4 cellular contexts compared by ENCODE assay signal in genomic region chr6:157769776-157770430, GRCh38.
TF ChIP-seq lines count a peak whose summit lies in the region.

No MANE protein-coding gene starts in this region.

TF ChIP-seq in SK-N-SH, 30 proteins besides CTCF, POLR2A, EP300 and RAD21:
- no peak for TF ChIP-seq POLR2AphosphoS5 (IDR thresholded peaks at IDR 0.05; ENCODE audit: low read depth, low read length)
- TF ChIP-seq GATA2 (CRISPR knock-in tag; IDR thresholded peaks at IDR 0.05): no peak
- TF ChIP-seq TEAD4 (IDR thresholded peaks at IDR 0.05; ENCODE audit: borderline replicate concordance, insufficient read depth): no peak
- TF ChIP-seq REST (IDR thresholded peaks at IDR 0.05; ENCODE audit: low read depth, low read length): no peak
- TF ChIP-seq RXRA (IDR thresholded peaks at IDR 0.05; ENCODE audit: borderline replicate concordance, low read depth): no peak
- no peak for TF ChIP-seq ZBTB33 (IDR thresholded peaks at IDR 0.05; ENCODE audit: borderline replicate concordance, low read depth)
- no peak for TF ChIP-seq TCF12 (IDR thresholded peaks at IDR 0.05)
TF ChIP-seq in SK-N-SH: peak in this region for 0.

TF ChIP-seq in SK-N-SH treated with all-trans-retinoic acid at 6 μM for 48 hours, 23 proteins besides CTCF, POLR2A, EP300 and RAD21:
- TF ChIP-seq GLIS3 (CRISPR knock-in tag; IDR thresholded peaks at IDR 0.05): no peak

TF ChIP-seq in IMR-90, 13 proteins besides CTCF, POLR2A, EP300 and RAD21:
- no peak for TF ChIP-seq FOS (IDR thresholded peaks at IDR 0.05; ENCODE audit: low read depth, low read length)
- TF ChIP-seq CEBPB (IDR thresholded peaks at IDR 0.05; ENCODE audit: low read depth, low read length): no peak
- TF ChIP-seq NFE2L2 (IDR thresholded peaks at IDR 0.05; ENCODE audit: low read depth, low read length): no peak
- TF ChIP-seq BHLHE40 (IDR thresholded peaks at IDR 0.05; ENCODE audit: low read depth, low read length): no peak
- no peak for TF ChIP-seq MAFK (IDR thresholded peaks at IDR 0.05; ENCODE audit: low read depth, low read length)
- no peak for TF ChIP-seq RCOR1 (IDR thresholded peaks at IDR 0.05; ENCODE audit: insufficient replicate concordance, low read length)
- TF ChIP-seq ELK1 (IDR thresholded peaks at IDR 0.05; ENCODE audit: borderline replicate concordance, low read depth, low read length): no peak
- TF ChIP-seq CHD1 (IDR thresholded peaks at IDR 0.05; ENCODE audit: low read depth, low read length): no peak
- no peak for TF ChIP-seq RFX5 (IDR thresholded peaks at IDR 0.05; ENCODE audit: low read depth, low read length)
- no peak for TF ChIP-seq SMC3 (IDR thresholded peaks at IDR 0.05; ENCODE audit: low read depth, low read length)
- TF ChIP-seq MXI1 (IDR thresholded peaks at IDR 0.05; ENCODE audit: borderline replicate concordance, low read depth, low read length): no peak
- no peak for TF ChIP-seq USF2 (IDR thresholded peaks at IDR 0.05; ENCODE audit: low read depth, low read length)
- TF ChIP-seq MAZ (IDR thresholded peaks at IDR 0.05; ENCODE audit: borderline replicate concordance, low read depth, low read length): no peak

TF ChIP-seq in GM12878, 131 proteins besides CTCF, POLR2A, EP300 and RAD21:
- no peak for TF ChIP-seq ZBED1 (IDR thresholded peaks at IDR 0.05; ENCODE audit: borderline replicate concordance)
- no peak for TF ChIP-seq ATF7 (IDR thresholded peaks at IDR 0.05; ENCODE audit: low read depth)
- no peak for TF ChIP-seq WRNIP1 (IDR thresholded peaks at IDR 0.05; ENCODE audit: borderline replicate concordance, low read depth, low read length)
- no peak for TF ChIP-seq ATF3 (IDR thresholded peaks at IDR 0.05; ENCODE audit: borderline replicate concordance, extremely low read depth, low read depth, low read length)
- TF ChIP-seq ZZZ3 (IDR thresholded peaks at IDR 0.05; ENCODE audit: control insufficient read depth, insufficient read length, low read depth): no peak
- no peak for TF ChIP-seq SMC3 (IDR thresholded peaks at IDR 0.05; ENCODE audit: borderline replicate concordance, low read length)
- TF ChIP-seq CEBPB (IDR thresholded peaks at IDR 0.05; ENCODE audit: borderline replicate concordance in 1 of 2, low read depth in 2 of 2, low read length in 2 of 2): no peak
- no peak for TF ChIP-seq MYB (IDR thresholded peaks at IDR 0.05; ENCODE audit: borderline replicate concordance, low read depth, low read length)
- no peak for TF ChIP-seq SRF (IDR thresholded peaks at IDR 0.05; ENCODE audit: low read depth in 2 of 2, low read length in 2 of 2)
- no peak for TF ChIP-seq RAD51 (IDR thresholded peaks at IDR 0.05)
- no peak for TF ChIP-seq NKRF (conservative IDR thresholded peaks at IDR 0.05)
- TF ChIP-seq NFYA (IDR thresholded peaks at IDR 0.05; ENCODE audit: borderline replicate concordance, low read depth, low read length): no peak
- no peak for TF ChIP-seq CREM (IDR thresholded peaks at IDR 0.05; ENCODE audit: low read depth)
- no peak for TF ChIP-seq SREBF1 (IDR thresholded peaks at IDR 0.05; ENCODE audit: low read length)
- no peak for TF ChIP-seq CREB1 (IDR thresholded peaks at IDR 0.05; ENCODE audit: low read depth)
- no peak for TF ChIP-seq BHLHE40 (IDR thresholded peaks at IDR 0.05; ENCODE audit: borderline replicate concordance in 1 of 2, low read depth in 2 of 2, low read length in 1 of 2)
